8 cellular contexts compared by ENCODE assay signal in the genomic region with DNA sequence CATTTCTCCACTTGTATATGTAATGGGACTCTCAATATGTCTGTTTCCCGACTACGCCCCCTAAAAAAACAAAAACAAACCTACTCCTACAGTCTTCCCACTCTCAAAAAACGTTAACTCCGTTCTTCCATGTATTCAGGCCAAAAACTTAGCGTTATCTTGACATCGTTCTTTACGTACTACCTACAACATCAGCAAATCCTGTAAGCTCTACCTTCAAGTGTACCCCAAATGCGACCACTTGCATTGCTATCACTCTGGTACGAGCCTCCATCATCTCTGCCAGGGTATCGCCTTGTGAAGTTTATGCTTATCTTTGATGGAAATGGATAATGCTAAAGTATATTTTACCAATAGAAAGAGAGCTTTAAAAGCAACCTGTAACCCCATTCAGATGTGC. TPM values are rescaled to one million over a fixed set of nuclear protein-coding genes. Genes with fewer than 3 reads are reported as not detected.
DNase-seq lines count a peak whose midpoint lies in the region; ATAC-seq and TF ChIP-seq lines count a peak whose summit lies in the region.

No MANE protein-coding gene starts in this region.

- H3K27me3 ChIP-seq in cardiac muscle cell, result no peaks in the 10 kb centered on the region
- H3K27me3 ChIP-seq in body of pancreas, result no peaks in the 10 kb centered on the region

- H3K4me3 ChIP-seq in cardiac muscle cell (peak overlapping the region; percentile 72), body of pancreas (peak overlapping the region; percentile 28 to 76), lower leg skin (ENCODE audit: low read depth, poor library complexity, severe bottlenecking) (peak overlapping the region; percentile 87), urinary bladder (ENCODE audit: low read depth, low read length) (peak overlapping the region; percentile 82)

- intact Hi-C loops in left ventricle myocardium superior (cut with micrococcal nuclease), result no loop called here
- intact Hi-C loops in body of pancreas (cut with DNase I), result no loop called here
- intact Hi-C loops in lower leg skin (cut with DNase I; ENCODE audit: low total_unique reads), result no loop called here

- H3K9me3 ChIP-seq in cardiac muscle cell (ENCODE audit: low read depth), result no peaks in the 10 kb centered on the region
- no peaks in the 10 kb centered on the region for H3K9me3 ChIP-seq in body of pancreas

- H3K36me3 ChIP-seq in cardiac muscle cell, result no peaks in the 10 kb centered on the region
- H3K36me3 ChIP-seq in body of pancreas (replicated peaks in 1 of 2; ENCODE audit: insufficient read depth in 1 of 2, low read depth in 2 of 2), result peaks cover 0 to 3% of the 10 kb centered on the region in 2 donors
- H3K36me3 ChIP-seq in urinary bladder (ENCODE audit: insufficient read depth), result no peaks in the 10 kb centered on the region

- no peak overlapping the region for H3K27ac ChIP-seq in cardiac muscle cell
- peak overlapping the region in 2 of 4 donors; percentile 84 to 88 for H3K27ac ChIP-seq in body of pancreas
- H3K27ac ChIP-seq in urinary bladder (ENCODE audit: low read depth), result no peak overlapping the region

- TF ChIP-seq CTCF in cardiac muscle cell (IDR thresholded peaks at IDR 0.05; ENCODE audit: low read depth, low read length) (no peak), body of pancreas (IDR thresholded peaks at IDR 0.05) (no peak), lower leg skin (IDR thresholded peaks at IDR 0.05) (no peak)

- DNase-seq in cardiac muscle cell (ENCODE audit: low read depth in 1 of 2, low spot score in 1 of 2) (no peak), left ventricle myocardium superior (no peak), body of pancreas (no peak), lower leg skin (ENCODE audit: low spot score in 2 of 2) (no peak), NK-92 (lab: John Stamatoyannopoulos, UW; ENCODE audit: unreplicated experiment) (no peak), RKO (ENCODE audit: low spot score) (no peak)
- DNase-seq in activated naive CD4-positive, alpha-beta T cell (lab: John Stamatoyannopoulos, UW), result no peak

- no peak for TF ChIP-seq POLR2A in body of pancreas (IDR thresholded peaks at IDR 0.05)
- no peak for TF ChIP-seq POLR2A in lower leg skin (IDR thresholded peaks at IDR 0.05)

- H3K4me1 ChIP-seq in cardiac muscle cell (ENCODE audit: low read depth) (peaks cover 15% of the 10 kb centered on the region), body of pancreas (peaks cover 22% of the 10 kb centered on the region), urinary bladder (ENCODE audit: insufficient read depth) (peaks cover 3% of the 10 kb centered on the region)

- ATAC-seq in left ventricle myocardium superior, result no peak
- ATAC-seq in body of pancreas, result no peak

- WGBS in body of pancreas, 2 donors, result 1 to 2% methylated on average over 10 of the region's 10 CpGs
- WGBS in lower leg skin, 2 donors, result 2% methylated on average over 10 of the region's 10 CpGs
- under 1% methylated on average over 10 of the region's 10 CpGs for WGBS in urinary bladder

RNA-seq across cellular contexts. Expression of a gene that starts 0.5 kb away (rescaled TPM):
- total RNA-seq in cardiac muscle cell (2.8 and 4.4 TPM in 2 replicates), left ventricle myocardium superior (6.0 TPM), body of pancreas (1 to 10 TPM; 3.3 to 5.2 TPM), lower leg skin (1 to 10 TPM; 5.4 to 7.6 (median 6.7) TPM), urinary bladder (10.5 TPM)
- polyA plus RNA-seq in cardiac muscle cell (4.8 and 6.6 TPM in 2 replicates), urinary bladder (4.8 TPM)

RNA-seq across cellular contexts. Expression of a gene that starts 0.6 kb away (rescaled TPM):
- total RNA-seq in cardiac muscle cell (10.7 and 12.1 TPM in 2 replicates), left ventricle myocardium superior (27.0 TPM), body of pancreas (10 to 100 TPM; 44.8 to 51.9 TPM), lower leg skin (10 to 100 TPM; 29.9 to 33.7 (median 31.1) TPM), urinary bladder (57.7 TPM)
- polyA plus RNA-seq in cardiac muscle cell (5.5 and 11.9 TPM in 2 replicates), urinary bladder (8.3 TPM)
